Comparison of ENCODE assay signal across 19 cellular contexts in genomic region chr20:15378151-15378550, GRCh38.
DNase-seq lines count a peak whose midpoint lies in the region; ATAC-seq and TF ChIP-seq lines count a peak whose summit lies in the region.
"Had no signal": no experiment of that assay in that cellular context is flagged by ENCODE, and none has a peak within 500 bp of the region (broad histone marks: within the 10 kb centered on the region; RNA-seq: fewer than 3 reads in every experiment).

No MANE protein-coding gene starts in this region.

- no peaks in the 10 kb centered on the region for H3K36me3 ChIP-seq in OCI-LY7 (ENCODE audit: insufficient read depth, low read length)
- H3K36me3 ChIP-seq: sigmoid colon had no signal

- H3K4me2 ChIP-seq in OCI-LY7 (ENCODE audit: low read length) = no peak overlapping the region

- POLR2A ChIA-PET in OCI-LY7 (lab: Charles Lee) = interaction anchor here (0.7 kb wide), 1 partner anchor 73 kb away, joined by 7 read pairs; no protein-coding TSS in a partner anchor

- CTCF ChIA-PET in OCI-LY7 (lab: Charles Lee; ENCODE audit: unreplicated experiment) = no interaction called here

- H3K4me3 ChIP-seq in OCI-LY7 (ENCODE audit: low read depth, low read length, poor library complexity, severe bottlenecking) = no peak overlapping the region
- H3K4me3 ChIP-seq in foreskin fibroblast (ENCODE audit: low read depth in 1 of 2, low read length in 2 of 2) = no peak overlapping the region
- H3K4me3 ChIP-seq: sigmoid colon had no signal

- no peaks in the 10 kb centered on the region for H3K9me2 ChIP-seq in OCI-LY7 (ENCODE audit: insufficient read depth, low read length)

- no peak overlapping the region for H2AFZ ChIP-seq in OCI-LY7 (ENCODE audit: low read length)

- H4K20me1 ChIP-seq in OCI-LY7 (ENCODE audit: insufficient read depth, low read length) = no peaks in the 10 kb centered on the region

- H3K79me2 ChIP-seq in OCI-LY7 (ENCODE audit: insufficient read depth, low read depth, low read length) = no peaks in the 10 kb centered on the region

- ATAC-seq in HG03432 (IDR thresholded peaks at IDR 0.05; ENCODE audit: unreplicated experiment) = no peak
- ATAC-seq in GM18867 (IDR thresholded peaks at IDR 0.05; ENCODE audit: unreplicated experiment) = no peak
- ATAC-seq: left lobe of liver, natural killer cell had no signal

- no peaks in the 10 kb centered on the region for H3K9me3 ChIP-seq in OCI-LY7 (ENCODE audit: low read length)
- H3K9me3 ChIP-seq: sigmoid colon had no signal

- intact Hi-C loops in OCI-LY7 (cut with micrococcal nuclease; ENCODE audit: unreplicated experiment) = no loop called here

- DNase-seq in OCI-LY7 (ENCODE audit: low spot score) = no peak
- DNase-seq in foreskin fibroblast = peak in 1 of 2 donors; percentile 10
- DNase-seq in putamen (ENCODE audit: low spot score) = no peak
- DNase-seq: activated CD4-positive, CD25-positive, alpha-beta regulatory T cell treated with anti-CD3 and anti-CD28 coated beads, Interleukin-2, amount 50 U/mL, for 72 hours; activated gamma-delta T cell treated with Interleukin-2 at 50 U/mL for 16 hours; activated T-cell treated with anti-CD3 and anti-CD28 coated beads, Interleukin-2, amount 50 U/mL, for 1 hour; cortex of kidney; midbrain; natural killer cell; NCI-H1105 treated with DMSO at 0.1 percent for 48 hours; NCI-H2107; NCI-H524; sigmoid colon; substantia nigra had no signal

- peak; percentile 50 for TF ChIP-seq CTCF in 22Rv1 (IDR thresholded peaks at IDR 0.05)
- peak; percentile 25 for TF ChIP-seq CTCF in C4-2B (conservative IDR thresholded peaks at IDR 0.05)
- 0 out of 2 replicates have a peak, but pooled peaks have one; percentile 30 for TF ChIP-seq CTCF in OCI-LY7 (conservative IDR thresholded peaks at IDR 0.05; ENCODE audit: low read length)
- peak; percentile 5 for TF ChIP-seq CTCF in foreskin fibroblast (IDR thresholded peaks at IDR 0.05; ENCODE audit: low read depth, low read length)

- BruUV-seq in OCI-LY7 (replicated peaks; lab: Mats Ljungman, UMichigan) = no TSS peak

- H3K27ac ChIP-seq in 22Rv1 (no peak overlapping the region), C4-2B (no peak overlapping the region), OCI-LY7 (ENCODE audit: low read depth, low read length, poor library complexity, severe bottlenecking) (no peak overlapping the region)
- H3K27ac ChIP-seq: sigmoid colon had no signal

- no peaks in the 10 kb centered on the region for H3K4me1 ChIP-seq in OCI-LY7 (ENCODE audit: insufficient read depth, low read length, poor library complexity, severe bottlenecking)
- H3K4me1 ChIP-seq: sigmoid colon had no signal
